ENCODE assay signal across 19 cellular contexts in genomic region chr2:100630473-100630977, GRCh38.
DNase-seq lines count a peak whose midpoint lies in the region; ATAC-seq lines count a peak whose summit lies in the region.
"Had no signal": no experiment of that assay in that cellular context is flagged by ENCODE, and none has a peak within 500 bp of the region (broad histone marks: within the 10 kb centered on the region; RNA-seq: fewer than 3 reads in every experiment).

No MANE protein-coding gene starts in this region.

- no peaks in the 10 kb centered on the region for H3K27me3 Mint-ChIP-seq in stimulated activated naive CD8-positive, alpha-beta T cell treated with anti-CD3 and anti-CD28 coated beads, Interleukin-15, amount 100 ng/mL, for 72 hours
- H3K27me3 Mint-ChIP-seq in activated CD4-positive, alpha-beta memory T cell treated with anti-CD3 and anti-CD28 coated beads, Interleukin-2, amount 10 ng/mL, durations not matched to agents 7 days and 5 days: peaks cover 5% of the 10 kb centered on the region

- H3K4me1 Mint-ChIP-seq in stimulated activated naive CD8-positive, alpha-beta T cell treated with anti-CD3 and anti-CD28 coated beads, Interleukin-15, amount 100 ng/mL, for 72 hours: peaks cover 23% of the 10 kb centered on the region
- peaks cover 27% of the 10 kb centered on the region for H3K4me1 Mint-ChIP-seq in activated CD4-positive, alpha-beta memory T cell treated with anti-CD3 and anti-CD28 coated beads, Interleukin-2, amount 10 ng/mL, durations not matched to agents 7 days and 5 days
- H3K4me1 Mint-ChIP-seq: activated B cell treated with CpG ODN at 0.5 μM for 24 hours had no signal

- peak overlapping the region in 1 of 2 donors; percentile 92 for H3K27ac Mint-ChIP-seq in stimulated activated naive CD8-positive, alpha-beta T cell treated with anti-CD3 and anti-CD28 coated beads, Interleukin-15, amount 100 ng/mL, for 72 hours
- peak overlapping the region; percentile 32 for H3K27ac Mint-ChIP-seq in activated CD4-positive, alpha-beta memory T cell treated with anti-CD3 and anti-CD28 coated beads, Interleukin-2, amount 10 ng/mL, durations not matched to agents 7 days and 5 days
- H3K27ac Mint-ChIP-seq: activated B cell treated with CpG ODN at 0.5 μM for 24 hours had no signal

- CTCF ChIA-PET in activated CD4-positive, alpha-beta memory T cell treated with anti-CD3 and anti-CD28 coated beads, Interleukin-2, amount 10 ng/mL, durations not matched to agents 7 days and 5 days (lab: Charles Lee): interaction anchor here (1.6 to 2.5 kb wide), 2 partner anchors 13 to 20 kb away, joined by 6 to 12 read pairs; no protein-coding TSS in a partner anchor

- no peaks in the 10 kb centered on the region for H3K36me3 Mint-ChIP-seq in activated CD4-positive, alpha-beta memory T cell treated with anti-CD3 and anti-CD28 coated beads, Interleukin-2, amount 10 ng/mL, durations not matched to agents 7 days and 5 days (ENCODE audit: low read depth)

- no peaks in the 10 kb centered on the region for H3K9me3 Mint-ChIP-seq in stimulated activated naive CD8-positive, alpha-beta T cell treated with anti-CD3 and anti-CD28 coated beads, Interleukin-15, amount 100 ng/mL, for 72 hours
- H3K9me3 Mint-ChIP-seq in activated CD4-positive, alpha-beta memory T cell treated with anti-CD3 and anti-CD28 coated beads, Interleukin-2, amount 10 ng/mL, durations not matched to agents 7 days and 5 days: no peaks in the 10 kb centered on the region
- H3K9me3 Mint-ChIP-seq: activated B cell treated with CpG ODN at 0.5 μM for 24 hours had no signal

- DNase-seq in stimulated activated naive CD8-positive, alpha-beta T cell treated with anti-CD3 and anti-CD28 coated beads, Interleukin-15, amount 100 ng/mL, for 72 hours: peak in 1 of 2 donors; percentile 48
- no peak for DNase-seq in stimulated activated naive CD8-positive, alpha-beta T cell treated with anti-CD3 and anti-CD28 coated beads, Interleukin-15, Interleukin-2, amounts not matched to agents 100 U/mL and 50 U/mL, for 24 hours
- peak; percentile 30 for DNase-seq in activated CD4-positive, alpha-beta memory T cell treated with anti-CD3 and anti-CD28 coated beads, Interleukin-2, amount 10 ng/mL, durations not matched to agents 7 days and 5 days
- DNase-seq in dermis blood vessel endothelial cell (peak; percentile 13), CD1c-positive myeloid dendritic cell (ENCODE audit: extremely low spot score) (no peak), cardiac septum (ENCODE audit: low spot score) (no peak)
- DNase-seq: activated B cell treated with CpG ODN at 0.5 μM for 24 hours, amygdala, cerebellar nuclear complex, DMS79, IMR-90, left ventricle myocardium superior, MM.1S, NCI-H146, NCI-H748 treated with DMSO at 0.1 percent for 48 hours, right lobe of liver, SIG-M5, tibial artery had no signal

- peak; percentile 88 for ATAC-seq in stimulated activated naive CD8-positive, alpha-beta T cell treated with anti-CD3 and anti-CD28 coated beads, Interleukin-15, amount 100 ng/mL, for 72 hours
- ATAC-seq in stimulated activated naive CD8-positive, alpha-beta T cell treated with anti-CD3 and anti-CD28 coated beads, Interleukin-15, Interleukin-2, amounts not matched to agents 100 U/mL and 50 U/mL, for 24 hours: no peak
- no peak for ATAC-seq in GM18858 (IDR thresholded peaks at IDR 0.05; ENCODE audit: unreplicated experiment)
- ATAC-seq: left ventricle myocardium superior had no signal

- no peak overlapping the region for H3K4me3 Mint-ChIP-seq in stimulated activated naive CD8-positive, alpha-beta T cell treated with anti-CD3 and anti-CD28 coated beads, Interleukin-15, amount 100 ng/mL, for 72 hours
- no peak overlapping the region for H3K4me3 Mint-ChIP-seq in activated CD4-positive, alpha-beta memory T cell treated with anti-CD3 and anti-CD28 coated beads, Interleukin-2, amount 10 ng/mL, durations not matched to agents 7 days and 5 days
- H3K4me3 Mint-ChIP-seq: activated B cell treated with CpG ODN at 0.5 μM for 24 hours had no signal

- intact Hi-C loops in cardiac septum (cut with DNase I): no loop called here

- POLR2A ChIA-PET in activated CD4-positive, alpha-beta memory T cell treated with anti-CD3 and anti-CD28 coated beads, Interleukin-2, amount 10 ng/mL, durations not matched to agents 7 days and 5 days (lab: Charles Lee): interaction anchor here (0.9 kb wide), 1 partner anchor 13 kb away, joined by 3 read pairs; no protein-coding TSS in a partner anchor

Comparison
In these comparisons a context has a peak if more than half of its experiments do, and no peak if none do; other contexts are left out.
1. DNase-seq: peak in activated CD4-positive, alpha-beta memory T cell treated with anti-CD3 and anti-CD28 coated beads, Interleukin-2, amount 10 ng/mL, durations not matched to agents 7 days and 5 days (single experiment) and dermis blood vessel endothelial cell (single experiment); none in stimulated activated naive CD8-positive, alpha-beta T cell treated with anti-CD3 and anti-CD28 coated beads, Interleukin-15, Interleukin-2, amounts not matched to agents 100 U/mL and 50 U/mL, for 24 hours (single experiment), CD1c-positive myeloid dendritic cell (single experiment) and cardiac septum (single experiment).